Comparison of ENCODE assay signal across 16 cellular contexts in the genomic region with DNA sequence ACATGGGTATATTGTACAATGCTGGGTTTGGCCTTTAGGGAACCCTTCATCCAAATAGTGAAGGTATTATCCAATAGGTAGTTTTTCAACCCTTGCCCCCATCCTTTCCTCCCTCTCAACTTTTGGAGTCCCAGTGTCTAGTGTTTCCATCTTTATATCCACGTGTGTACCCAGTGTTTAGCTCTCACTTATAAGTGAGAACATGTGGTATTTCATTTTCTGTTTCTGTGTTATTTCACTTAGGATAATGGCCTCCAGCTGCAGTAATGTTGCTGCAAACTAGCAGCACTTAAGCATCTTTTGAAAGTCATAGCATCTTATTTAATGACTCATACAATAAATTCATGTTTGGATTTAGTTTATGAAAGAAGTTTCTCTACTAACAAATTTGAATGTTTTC.
"Had no signal": no experiment of that assay in that cellular context is flagged by ENCODE, and none has a peak within 500 bp of the region (broad histone marks: within the 10 kb centered on the region; RNA-seq: fewer than 3 reads in every experiment).

No MANE protein-coding gene starts in this region.

- ATAC-seq: activated CD4-positive, alpha-beta T cell treated with anti-CD3 and anti-CD28 coated beads for 36 hours; activated naive CD4-positive, alpha-beta T cell treated with anti-CD3 and anti-CD28 coated beads, Interleukin-2, amount 50 U/mL, for 72 hours; activated T-cell treated with anti-CD3 and anti-CD28 coated beads, Interleukin-2, amount 50 U/mL, for 72 hours; esophagus mucosa; natural killer cell; stimulated activated naive CD8-positive, alpha-beta T cell treated with anti-CD3 and anti-CD28 coated beads, Interleukin-15, amount 100 ng/mL, for 72 hours had no signal

- H3K27ac ChIP-seq: cardiac muscle cell, colonic mucosa, neutrophil, parathyroid adenoma had no signal

- H3K36me3 ChIP-seq: cardiac muscle cell, colonic mucosa, neutrophil had no signal

- H3K27me3 ChIP-seq: cardiac muscle cell, colonic mucosa, neutrophil had no signal

- H3K9me3 ChIP-seq: colonic mucosa, neutrophil had no signal

- H3K79me2 ChIP-seq: parathyroid adenoma had no signal

- H3K4me1 ChIP-seq: colonic mucosa, parathyroid adenoma had no signal

- DNase-seq: activated CD4-positive, alpha-beta T cell treated with anti-CD3 and anti-CD28 coated beads for 36 hours; activated CD8-positive, alpha-beta memory T cell treated with anti-CD3 and anti-CD28 coated beads, Interleukin-2, amount 50 U/mL, for 48 hours; activated gamma-delta T cell; activated T-cell treated with anti-CD3 and anti-CD28 coated beads, Interleukin-2, amount 50 U/mL, for 72 hours; colonic mucosa; glutamatergic neuron; kidney glomerular epithelial cell; mesendoderm; natural killer cell; stimulated activated CD4-positive, alpha-beta T cell treated with anti-CD3 and anti-CD28 coated beads, Interleukin-1b, Interleukin-23, amount 100 ng/mL, for 48 hours; stimulated activated naive CD8-positive, alpha-beta T cell treated with anti-CD3 and anti-CD28 coated beads, Interleukin-15, amount 100 ng/mL, for 72 hours had no signal

- H2AFZ ChIP-seq: parathyroid adenoma had no signal

- H3K9ac ChIP-seq: parathyroid adenoma had no signal

- H3K4me3 ChIP-seq: cardiac muscle cell, colonic mucosa had no signal
